In the genomic region with DNA sequence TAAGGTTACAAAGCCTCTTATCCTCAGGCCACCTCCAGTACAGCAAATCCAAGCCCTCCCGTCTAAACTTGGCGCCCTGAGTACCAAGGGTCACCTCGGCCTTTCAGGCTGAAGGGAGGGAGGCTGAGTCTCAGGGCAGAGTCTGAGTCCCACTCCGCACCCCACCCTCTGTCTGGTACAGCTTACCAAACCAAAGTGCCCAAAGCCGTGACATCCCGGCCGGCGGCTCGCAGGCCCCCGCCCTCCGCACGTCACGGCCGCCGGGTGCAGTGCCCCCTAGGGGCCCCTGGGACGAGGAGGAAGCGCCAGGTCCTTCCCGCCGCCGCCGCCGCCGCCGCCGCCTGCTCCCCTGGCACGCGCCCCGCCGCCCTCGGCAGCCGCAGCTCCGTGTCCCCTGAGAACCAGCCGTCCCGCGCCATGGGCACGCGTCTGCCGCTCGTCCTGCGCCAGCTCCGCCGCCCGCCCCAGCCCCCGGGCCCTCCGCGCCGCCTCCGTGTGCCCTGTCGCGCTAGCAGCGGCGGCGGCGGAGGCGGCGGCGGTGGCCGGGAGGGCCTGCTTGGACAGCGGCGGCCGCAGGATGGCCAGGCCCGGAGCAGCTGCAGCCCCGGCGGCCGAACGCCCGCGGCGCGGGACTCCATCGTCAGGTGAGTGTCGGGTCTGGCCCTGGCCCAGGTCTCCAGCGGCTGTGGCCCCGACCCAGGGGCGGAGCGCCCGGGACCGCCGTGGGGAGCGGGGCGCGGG, we compare ENCODE assay signal across 8 cellular contexts. TPM values are rescaled to one million over a fixed set of nuclear protein-coding genes. Genes with fewer than 3 reads are reported as not detected.
DNase-seq lines count a peak whose midpoint lies in the region; TF ChIP-seq lines count a peak whose summit lies in the region.

A gene (plus strand): TSS at position 297 of the 741 bp plus-strand sequence. CDS start 121 bp downstream, at position 418.

- H3K27me3 ChIP-seq in H7 (ENCODE audit: control insufficient read depth, insufficient read depth, low read length) (no peaks in the 10 kb centered on the region), Loucy (ENCODE audit: insufficient read depth, low read length, poor library complexity, severe bottlenecking) (no peaks in the 10 kb centered on the region), ascending aorta (no peaks in the 10 kb centered on the region)

- H3K9me2 ChIP-seq in Loucy (replicated peaks; ENCODE audit: low read depth, low read length): no peaks in the 10 kb centered on the region

- H4K20me1 ChIP-seq in Loucy (ENCODE audit: insufficient read depth, low read length, poor library complexity, severe bottlenecking): peaks cover 5% of the 10 kb centered on the region

- H3K36me3 ChIP-seq in H7 (replicated peaks; ENCODE audit: control insufficient read depth, insufficient read depth, low read length) (no peaks in the 10 kb centered on the region), Loucy (ENCODE audit: insufficient read depth, low read length) (no peaks in the 10 kb centered on the region), ascending aorta (no peaks in the 10 kb centered on the region)

- H3K9me3 ChIP-seq in Loucy (ENCODE audit: insufficient read depth, low read depth, low read length) (no peaks in the 10 kb centered on the region), ascending aorta (no peaks in the 10 kb centered on the region)

- DNase-seq in H7 (peak; percentile 93), ascending aorta (ENCODE audit: low spot score in 2 of 2) (peak; percentile 52 to 94), hepatic stellate cell (ENCODE audit: low spot score) (peak; percentile 90), retina (peak; percentile 86), NCI-H128 (lab: John Stamatoyannopoulos, UW; ENCODE audit: unreplicated experiment) (no peak)

- peak; percentile 42 for TF ChIP-seq POLR2A in GM10847 (IDR thresholded peaks at IDR 0.05; ENCODE audit: extremely low read depth, insufficient read length)

- no peaks in the 10 kb centered on the region for H3F3A ChIP-seq in Loucy (ENCODE audit: low read depth)

- H3K4me2 ChIP-seq in Loucy (ENCODE audit: low read depth, low read length, poor library complexity, severe bottlenecking): peak within 1 kb of the TSS; percentile 85

- H3K79me2 ChIP-seq in Loucy (ENCODE audit: insufficient read depth, low read length): peaks cover 42% of the 10 kb centered on the region

- H3K4me3 ChIP-seq in H7 (ENCODE audit: insufficient read depth, low read depth, low read length): peak within 1 kb of the TSS; percentile 92
- H3K4me3 ChIP-seq in Loucy (ENCODE audit: low read length, poor library complexity, severe bottlenecking): peak within 1 kb of the TSS; percentile 96
- peak within 1 kb of the TSS; percentile 75 to 80 for H3K4me3 ChIP-seq in ascending aorta

- intact Hi-C loops in T-helper 2 cell treated with Interferon-gamma antibody and Interleukin-4, amounts not matched to agents 100 ng/mL and 5 ng/mL, for 36 hours (cut with micrococcal nuclease): loop anchor here (1.0 to 10.0 kb wide), 4 partner anchors 525 to 1437 kb away; a partner anchor contains a TSS
- intact Hi-C loops in ascending aorta (cut with DNase I): loop anchor here (2.0 to 5.0 kb wide), 2 partner anchors 17 to 587 kb away; a partner anchor contains a TSS

- H2AFZ ChIP-seq in Loucy (ENCODE audit: low read length): peak within 1 kb of the TSS; percentile 79

- H3K9ac ChIP-seq in Loucy (ENCODE audit: low read depth, low read length, poor library complexity, severe bottlenecking): peak within 1 kb of the TSS; percentile 94

- TF ChIP-seq CTCF in Loucy (conservative IDR thresholded peaks at IDR 0.05; ENCODE audit: low read length): peak; percentile 50
- TF ChIP-seq CTCF in ascending aorta (IDR thresholded peaks at IDR 0.05): peak; percentile 27 to 63 (median 47)

- H3K4me1 ChIP-seq in Loucy (ENCODE audit: insufficient read depth, low read length, poor library complexity, severe bottlenecking): peaks cover 12% of the 10 kb centered on the region
- peaks cover 0 to 20% of the 10 kb centered on the region in 2 donors for H3K4me1 ChIP-seq in ascending aorta

- peak within 1 kb of the TSS; percentile 94 to 100 for H3K27ac ChIP-seq in ascending aorta

RNA-seq across cellular contexts. Expression of the gene that starts here (rescaled TPM):
- 42.9 and 46.0 TPM in 2 replicates for total RNA-seq in H7 (2014; rRNA removed; shearing (Covaris generic))
- 41.5 and 42.2 TPM in 2 replicates for total RNA-seq in T-helper 2 cell treated with Interferon-gamma antibody and Interleukin-4, amounts not matched to agents 100 ng/mL and 5 ng/mL, for 36 hours
- total RNA-seq in ascending aorta: 10.4 TPM
